In the genomic region with DNA sequence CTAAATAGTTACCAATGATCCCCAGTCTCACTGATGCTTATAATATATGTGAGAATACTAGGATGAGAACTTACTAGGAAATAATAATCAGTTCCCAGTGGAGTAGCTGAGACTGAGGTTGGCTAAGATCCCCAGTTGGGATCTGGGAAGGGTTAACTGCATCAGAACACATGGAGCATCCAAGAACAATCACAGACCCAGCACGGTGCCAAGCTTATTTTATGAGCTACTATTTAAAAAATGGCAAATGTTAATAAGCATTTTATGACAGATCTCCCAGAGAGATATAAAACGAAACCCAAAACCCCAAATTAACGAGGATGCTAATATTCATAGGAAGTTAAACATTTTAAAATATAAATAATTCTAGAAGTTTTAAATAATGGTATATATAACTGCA, we compare ENCODE assay signal across 38 cellular contexts.
"Had no signal": no experiment of that assay in that cellular context is flagged by ENCODE, and none has a peak within 500 bp of the region (broad histone marks: within the 10 kb centered on the region; RNA-seq: fewer than 3 reads in every experiment).

No MANE protein-coding gene starts in this region.

- H3K27ac ChIP-seq: adrenal gland, body of pancreas, brain microvascular endothelial cell, breast epithelium, coronary artery, WERI-Rb-1 had no signal

- H3K27me3 Mint-ChIP-seq: activated CD4-positive, alpha-beta T cell treated with anti-CD3 and anti-CD28 coated beads for 36 hours; activated CD4-positive, alpha-beta T cell treated with anti-CD3 and anti-CD28 coated beads, Interleukin-2, amount 10 ng/mL, durations not matched to agents 7 days and 5 days; activated CD8-positive, alpha-beta T cell treated with anti-CD3 and anti-CD28 coated beads for 36 hours; activated naive CD8-positive, alpha-beta T cell treated with anti-CD3 and anti-CD28 coated beads for 36 hours; activated T-helper 17 cell treated with anti-CD3 and anti-CD28 coated beads, Interleukin-2, amount 50 U/mL, for 72 hours had no signal

- FAIRE-seq: astrocyte, colon, TTC549 had no signal

- H3K4me3 Mint-ChIP-seq: activated CD4-positive, alpha-beta T cell treated with anti-CD3 and anti-CD28 coated beads for 36 hours; activated CD4-positive, alpha-beta T cell treated with anti-CD3 and anti-CD28 coated beads, Interleukin-2, amount 10 ng/mL, durations not matched to agents 7 days and 5 days; activated CD8-positive, alpha-beta T cell treated with anti-CD3 and anti-CD28 coated beads for 36 hours; activated naive CD4-positive, alpha-beta T cell treated with anti-CD3 and anti-CD28 coated beads for 36 hours; activated naive CD8-positive, alpha-beta T cell treated with anti-CD3 and anti-CD28 coated beads for 36 hours; activated T-cell treated with anti-CD3 and anti-CD28 coated beads, Interleukin-2, amount 50 U/mL, for 72 hours; activated T-helper 1 cell treated with anti-CD3 and anti-CD28 coated beads, Interleukin-12 subunit alpha, Interleukin-12 subunit beta, Interleukin-2, Interleukin-4 antibody, amounts not matched to agents 30 ng/mL and 10 ng/mL and 1 ng/mL, durations not matched to agents 14 hours and 24 hours and 36 hours; activated T-helper 17 cell treated with anti-CD3 and anti-CD28 coated beads, Interleukin-2, amount 50 U/mL, for 72 hours; T-helper 1 cell treated with Interleukin-12 subunit alpha and Interleukin-12 subunit beta and Interleukin-4 antibody, amounts not matched to agents 30 μg/mL and 1 μg/mL, for 36 hours; T-helper 2 cell treated with Interferon-gamma antibody and Interleukin-4, amounts not matched to agents 5 μg/mL and 100 μg/mL, for 36 hours; WTC11 had no signal

- H3K36me3 Mint-ChIP-seq: activated naive CD4-positive, alpha-beta T cell treated with anti-CD3 and anti-CD28 coated beads, Interleukin-2, amount 50 U/mL, for 72 hours; activated naive CD8-positive, alpha-beta T cell treated with anti-CD3 and anti-CD28 coated beads for 36 hours; WTC11 had no signal

- H3K27ac Mint-ChIP-seq: activated CD4-positive, alpha-beta T cell treated with anti-CD3 and anti-CD28 coated beads for 36 hours; activated CD4-positive, alpha-beta T cell treated with anti-CD3 and anti-CD28 coated beads, Interleukin-2, amount 10 ng/mL, durations not matched to agents 7 days and 5 days; activated CD8-positive, alpha-beta T cell treated with anti-CD3 and anti-CD28 coated beads for 36 hours; activated naive CD4-positive, alpha-beta T cell treated with anti-CD3 and anti-CD28 coated beads for 36 hours; activated naive CD4-positive, alpha-beta T cell treated with anti-CD3 and anti-CD28 coated beads, Interleukin-2, amount 50 U/mL, for 72 hours; activated naive CD8-positive, alpha-beta T cell treated with anti-CD3 and anti-CD28 coated beads for 36 hours; activated T-cell treated with anti-CD3 and anti-CD28 coated beads, Interleukin-2, amount 50 U/mL, for 72 hours; activated T-helper 1 cell treated with anti-CD3 and anti-CD28 coated beads, Interleukin-12 subunit alpha, Interleukin-12 subunit beta, Interleukin-2, Interleukin-4 antibody, amounts not matched to agents 30 ng/mL and 10 ng/mL and 1 ng/mL, durations not matched to agents 14 hours and 24 hours and 36 hours; activated T-helper 17 cell treated with anti-CD3 and anti-CD28 coated beads, Interleukin-2, amount 50 U/mL, for 72 hours; T-helper 1 cell treated with Interleukin-12 subunit alpha and Interleukin-12 subunit beta and Interleukin-4 antibody, amounts not matched to agents 30 μg/mL and 1 μg/mL, for 36 hours; T-helper 2 cell treated with Interferon-gamma antibody and Interleukin-4, amounts not matched to agents 5 μg/mL and 100 μg/mL, for 36 hours; WTC11 had no signal

- ATAC-seq: activated CD4-positive, alpha-beta T cell treated with anti-CD3 and anti-CD28 coated beads for 36 hours; activated CD4-positive, CD25-positive, alpha-beta regulatory T cell treated with anti-CD3 and anti-CD28 coated beads, Interleukin-2, amount 50 U/mL, for 24 hours; activated CD8-positive, alpha-beta T cell treated with anti-CD3 and anti-CD28 coated beads for 36 hours; activated naive CD4-positive, alpha-beta T cell treated with anti-CD3 and anti-CD28 coated beads, Interleukin-2, amount 50 U/mL, for 72 hours; activated T-cell treated with anti-CD3 and anti-CD28 coated beads, Interleukin-2, amount 50 U/mL, for 72 hours; activated T-helper 17 cell treated with anti-CD3 and anti-CD28 coated beads, Interleukin-2, amount 50 U/mL, for 72 hours; body of pancreas; WTC11 had no signal

- H3K4me1 Mint-ChIP-seq: activated CD4-positive, alpha-beta T cell treated with anti-CD3 and anti-CD28 coated beads for 36 hours; activated CD4-positive, alpha-beta T cell treated with anti-CD3 and anti-CD28 coated beads, Interleukin-2, amount 10 ng/mL, durations not matched to agents 7 days and 5 days; activated naive CD8-positive, alpha-beta T cell treated with anti-CD3 and anti-CD28 coated beads for 36 hours; activated T-helper 17 cell treated with anti-CD3 and anti-CD28 coated beads, Interleukin-2, amount 50 U/mL, for 72 hours; WTC11 had no signal

- DNase-seq: activated CD4-positive, alpha-beta T cell treated with anti-CD3 and anti-CD28 coated beads for 1 hour; activated CD4-positive, alpha-beta T cell treated with anti-CD3 and anti-CD28 coated beads for 36 hours; activated CD4-positive, alpha-beta T cell treated with anti-CD3 and anti-CD28 coated beads for 48 hours; activated CD4-positive, alpha-beta T cell treated with anti-CD3 and anti-CD28 coated beads, Interleukin-2, amount 10 ng/mL, durations not matched to agents 7 days and 5 days; activated CD4-positive, alpha-beta T cell treated with anti-CD3 and anti-CD28 coated beads, Interleukin-2, amount 50 U/mL, for 48 hours; activated CD4-positive, CD25-positive, alpha-beta regulatory T cell; activated CD8-positive, alpha-beta memory T cell treated with anti-CD3 and anti-CD28 coated beads, Interleukin-2, amount 50 U/mL, for 4 hours; activated CD8-positive, alpha-beta T cell treated with anti-CD3 and anti-CD28 coated beads for 36 hours; activated effector memory CD4-positive, alpha-beta T cell treated with anti-CD3 and anti-CD28 coated beads, Interleukin-2, amount 50 U/mL, for 16 hours; activated gamma-delta T cell treated with Interleukin-2 at 50 U/mL for 16 hours; activated naive CD4-positive, alpha-beta T cell; activated naive CD4-positive, alpha-beta T cell treated with anti-CD3 and anti-CD28 coated beads for 36 hours; activated naive CD4-positive, alpha-beta T cell treated with anti-CD3 and anti-CD28 coated beads, Interleukin-2, amount 50 U/mL, for 16 hours; activated naive CD8-positive, alpha-beta T cell treated with anti-CD3 and anti-CD28 coated beads for 36 hours; activated T-cell treated with anti-CD3 and anti-CD28 coated beads for 4 hours; activated T-cell treated with anti-CD3 and anti-CD28 coated beads, Interleukin-2, amount 50 U/mL, for 1 hour; activated T-cell treated with anti-CD3 and anti-CD28 coated beads, Interleukin-2, amount 50 U/mL, for 72 hours; adrenal gland; amniotic stem cell; aorta; body of pancreas; brain microvascular endothelial cell; central memory CD4-positive, alpha-beta T cell; T-helper 2 cell; T-helper 9 cell; WERI-Rb-1 had no signal

- H3K9me3 Mint-ChIP-seq: activated CD4-positive, alpha-beta T cell treated with anti-CD3 and anti-CD28 coated beads, Interleukin-2, amount 10 ng/mL, durations not matched to agents 7 days and 5 days; activated CD8-positive, alpha-beta T cell treated with anti-CD3 and anti-CD28 coated beads for 36 hours; activated naive CD4-positive, alpha-beta T cell treated with anti-CD3 and anti-CD28 coated beads for 36 hours; activated naive CD4-positive, alpha-beta T cell treated with anti-CD3 and anti-CD28 coated beads, Interleukin-2, amount 50 U/mL, for 72 hours; activated naive CD8-positive, alpha-beta T cell treated with anti-CD3 and anti-CD28 coated beads for 36 hours; activated T-cell treated with anti-CD3 and anti-CD28 coated beads, Interleukin-2, amount 50 U/mL, for 72 hours; activated T-helper 1 cell treated with anti-CD3 and anti-CD28 coated beads, Interleukin-12 subunit alpha, Interleukin-12 subunit beta, Interleukin-2, Interleukin-4 antibody, amounts not matched to agents 30 ng/mL and 10 ng/mL and 1 ng/mL, durations not matched to agents 14 hours and 24 hours and 36 hours; activated T-helper 17 cell treated with anti-CD3 and anti-CD28 coated beads, Interleukin-2, amount 50 U/mL, for 72 hours; T-helper 1 cell treated with Interleukin-12 subunit alpha and Interleukin-12 subunit beta and Interleukin-4 antibody, amounts not matched to agents 30 μg/mL and 1 μg/mL, for 36 hours; T-helper 2 cell treated with Interferon-gamma antibody and Interleukin-4, amounts not matched to agents 5 μg/mL and 100 μg/mL, for 36 hours; WTC11 had no signal
